ENCODE assay signal across 22 cellular contexts in the genomic region with DNA sequence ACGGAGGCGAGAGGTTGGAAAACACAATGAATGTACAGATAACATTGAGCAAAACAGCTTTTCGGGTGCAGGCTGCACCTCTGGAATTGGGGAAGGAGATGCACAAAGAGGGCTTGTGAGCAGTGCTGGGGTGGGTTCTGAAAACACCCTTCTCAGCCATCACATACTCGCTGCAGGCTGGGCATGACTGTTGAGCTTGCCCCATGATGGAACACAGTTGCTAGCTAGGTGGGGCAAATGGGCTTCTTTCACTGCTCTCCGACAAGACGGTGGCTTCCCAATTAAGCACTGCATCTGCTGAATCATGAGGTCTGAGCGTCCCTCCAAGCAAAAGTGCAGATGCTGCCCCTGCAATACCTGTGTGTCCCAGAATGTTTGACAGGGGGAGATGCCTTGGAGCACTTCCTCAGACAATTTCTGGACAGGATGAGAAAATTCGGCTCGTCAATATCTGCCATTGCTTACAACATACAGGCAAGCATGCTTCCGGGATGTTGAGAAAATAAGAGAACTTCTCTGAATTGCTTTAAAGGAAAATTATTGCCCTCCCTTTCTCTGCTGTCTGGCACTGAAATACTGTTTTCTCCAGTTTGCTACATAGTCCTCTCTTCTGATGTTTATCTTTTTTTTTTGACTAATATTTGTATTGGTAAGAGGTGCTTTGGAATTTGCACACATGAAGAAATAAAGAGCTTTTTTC.
"Had no signal": no experiment of that assay in that cellular context is flagged by ENCODE, and none has a peak within 500 bp of the region (broad histone marks: within the 10 kb centered on the region; RNA-seq: fewer than 3 reads in every experiment).

No MANE protein-coding gene starts in this region.

- H2AFZ ChIP-seq: hepatocyte had no signal

- H3K27ac ChIP-seq: colonic mucosa, dorsolateral prefrontal cortex, hepatocyte, left ventricle myocardium inferior, neutrophil had no signal

- H3K9me3 ChIP-seq: colonic mucosa, esophagus muscularis mucosa, left ventricle myocardium inferior, neutrophil had no signal

- H3K27me3 ChIP-seq: colonic mucosa, dorsolateral prefrontal cortex, esophagus muscularis mucosa, hepatocyte, neutrophil had no signal

- H3K4me3 ChIP-seq: colonic mucosa, dorsolateral prefrontal cortex, esophagus muscularis mucosa, hepatocyte, left ventricle myocardium inferior had no signal

- H3K4me3 Mint-ChIP-seq: activated CD8-positive, alpha-beta T cell treated with anti-CD3 and anti-CD28 coated beads, Interleukin-2, amount 10 ng/mL, durations not matched to agents 7 days and 5 days; activated naive CD8-positive, alpha-beta T cell treated with anti-CD3 and anti-CD28 coated beads for 36 hours; activated T-helper 17 cell treated with anti-CD3 and anti-CD28 coated beads, Interleukin-2, amount 50 U/mL, for 72 hours; immature natural killer cell; mesothelial cell of epicardium; natural killer cell; T-cell; T-helper 2 cell treated with Interferon-gamma antibody and Interleukin-4, amounts not matched to agents 5 μg/mL and 100 μg/mL, for 36 hours had no signal

- H3K36me3 ChIP-seq: colonic mucosa, esophagus muscularis mucosa, left ventricle myocardium inferior, neutrophil had no signal

- DNase-seq: activated CD4-positive, alpha-beta T cell treated with anti-CD3 and anti-CD28 coated beads for 1 hour; activated CD4-positive, alpha-beta T cell treated with anti-CD3 and anti-CD28 coated beads, Interleukin-2, amount 50 U/mL, for 1 hour; activated CD8-positive, alpha-beta T cell treated with anti-CD3 and anti-CD28 coated beads, Interleukin-2, amount 10 ng/mL, durations not matched to agents 7 days and 5 days; activated naive CD8-positive, alpha-beta T cell treated with anti-CD3 and anti-CD28 coated beads for 36 hours; dorsolateral prefrontal cortex; glutamatergic neuron; immature natural killer cell; kidney glomerular epithelial cell; left ventricle myocardium inferior; mammary epithelial cell; natural killer cell; posterior cingulate gyrus; stimulated activated CD4-positive, alpha-beta T cell treated with anti-CD3 and anti-CD28 coated beads, Interleukin-4, amount 100 ng/mL, for 4 hours; stimulated activated naive CD8-positive, alpha-beta T cell treated with anti-CD3 and anti-CD28 coated beads, Interleukin-15, Interleukin-2, amounts not matched to agents 100 U/mL and 50 U/mL, for 24 hours; T-cell had no signal

- H3K9me3 Mint-ChIP-seq: activated T-helper 17 cell treated with anti-CD3 and anti-CD28 coated beads, Interleukin-2, amount 50 U/mL, for 72 hours; immature natural killer cell; natural killer cell; T-cell had no signal

- H3K4me2 ChIP-seq: hepatocyte had no signal

- H3K79me2 ChIP-seq: hepatocyte had no signal

- ATAC-seq: activated CD8-positive, alpha-beta T cell treated with anti-CD3 and anti-CD28 coated beads, Interleukin-2, amount 10 ng/mL, durations not matched to agents 7 days and 5 days; activated T-helper 17 cell treated with anti-CD3 and anti-CD28 coated beads, Interleukin-2, amount 50 U/mL, for 72 hours; natural killer cell; stimulated activated naive CD8-positive, alpha-beta T cell treated with anti-CD3 and anti-CD28 coated beads, Interleukin-15, Interleukin-2, amounts not matched to agents 100 U/mL and 50 U/mL, for 24 hours; T-cell had no signal

- H3K4me1 ChIP-seq: colonic mucosa, esophagus muscularis mucosa, left ventricle myocardium inferior had no signal

- H3K4me1 Mint-ChIP-seq: activated naive CD8-positive, alpha-beta T cell treated with anti-CD3 and anti-CD28 coated beads for 36 hours; activated T-helper 17 cell treated with anti-CD3 and anti-CD28 coated beads, Interleukin-2, amount 50 U/mL, for 72 hours; immature natural killer cell; mesothelial cell of epicardium; natural killer cell had no signal

- H3K27ac Mint-ChIP-seq: activated CD8-positive, alpha-beta T cell treated with anti-CD3 and anti-CD28 coated beads, Interleukin-2, amount 10 ng/mL, durations not matched to agents 7 days and 5 days; activated naive CD8-positive, alpha-beta T cell treated with anti-CD3 and anti-CD28 coated beads for 36 hours; activated T-helper 17 cell treated with anti-CD3 and anti-CD28 coated beads, Interleukin-2, amount 50 U/mL, for 72 hours; immature natural killer cell; mesothelial cell of epicardium; natural killer cell; T-cell; T-helper 2 cell treated with Interferon-gamma antibody and Interleukin-4, amounts not matched to agents 5 μg/mL and 100 μg/mL, for 36 hours had no signal

- H3K36me3 Mint-ChIP-seq: activated naive CD8-positive, alpha-beta T cell treated with anti-CD3 and anti-CD28 coated beads for 36 hours; immature natural killer cell; natural killer cell; T-cell had no signal
